Comparison of ENCODE assay signal across 20 cellular contexts in the genomic region with DNA sequence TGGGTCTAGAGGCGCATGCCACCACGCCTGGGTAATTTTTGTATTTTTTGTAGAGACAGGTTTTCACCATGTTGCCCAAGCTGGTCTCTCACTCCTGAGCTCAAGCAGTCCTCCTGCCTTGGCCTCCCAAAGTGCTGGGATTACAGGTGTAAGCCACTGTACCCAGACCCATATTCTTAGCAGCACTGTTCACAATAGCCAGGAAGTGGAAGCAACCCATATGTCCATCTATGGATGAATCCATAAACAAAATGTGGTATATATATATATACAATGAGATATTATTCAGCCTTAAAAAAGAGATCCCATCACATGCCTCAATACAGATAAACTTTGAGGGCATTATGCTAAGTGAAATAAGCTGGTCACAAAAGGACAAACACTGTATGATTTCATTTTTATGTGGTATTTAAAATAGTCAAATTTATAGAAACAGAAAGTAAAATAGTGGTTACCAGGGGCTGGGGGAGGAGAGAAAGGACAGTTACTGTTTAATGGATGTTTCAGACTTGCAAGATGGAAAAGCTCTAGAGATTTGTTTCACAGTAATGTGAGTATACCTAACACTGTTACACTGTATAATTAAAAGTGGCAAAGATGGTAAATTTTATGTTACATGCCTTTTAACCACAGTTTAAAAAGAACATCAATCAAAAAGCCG. TPM values are rescaled to one million over a fixed set of nuclear protein-coding genes. Genes with fewer than 3 reads are reported as not detected.
DNase-seq lines count a peak whose midpoint lies in the region; ATAC-seq and FAIRE-seq lines count a peak whose summit lies in the region.
"Had no signal": no experiment of that assay in that cellular context is flagged by ENCODE, and none has a peak within 500 bp of the region (broad histone marks: within the 10 kb centered on the region; RNA-seq: fewer than 3 reads in every experiment).

No MANE protein-coding gene starts in this region.

- H3K36me3 ChIP-seq in H7 (replicated peaks; ENCODE audit: control insufficient read depth, insufficient read depth, low read length): peaks cover 5% of the 10 kb centered on the region

- H3K4me3 ChIP-seq in H7 (ENCODE audit: insufficient read depth, low read depth, low read length): no peak overlapping the region
- H3K4me3 ChIP-seq: body of pancreas, dorsolateral prefrontal cortex, HAP-1, lung, upper lobe of left lung had no signal

- peak; percentile 27 for FAIRE-seq in islet of Langerhans (lab: Jason Lieb, UNC)
- FAIRE-seq in HTR-8/SVneo (lab: Jason Lieb, UNC): no peak
- FAIRE-seq: RCC 7860 had no signal

- H3K27me3 ChIP-seq in H7 (ENCODE audit: control insufficient read depth, insufficient read depth, low read length): no peaks in the 10 kb centered on the region
- H3K27me3 ChIP-seq: body of pancreas, dorsolateral prefrontal cortex, upper lobe of left lung had no signal

- no peak for DNase-seq in H7
- no peak for DNase-seq in HCEC 1CT
- DNase-seq in cerebellum (ENCODE audit: low spot score): no peak
- no peak for DNase-seq in HTR-8/SVneo (ENCODE audit: insufficient read length, low spot score)
- DNase-seq: activated CD4-positive, alpha-beta T cell treated with anti-CD3 and anti-CD28 coated beads, Interleukin-2, amount 50 U/mL, for 1 hour; activated effector memory CD4-positive, alpha-beta T cell treated with Interleukin-2 at 50 U/mL for 16 hours; body of pancreas; dorsolateral prefrontal cortex; NCI-H1436; retina; stimulated activated CD4-positive, alpha-beta T cell treated with anti-CD3 and anti-CD28 coated beads, Interleukin-1b, Interleukin-23, amount 100 ng/mL, for 48 hours; upper lobe of left lung had no signal

- ATAC-seq in GM18511 (IDR thresholded peaks at IDR 0.05; ENCODE audit: unreplicated experiment) (peak; percentile 83), GM21447 (IDR thresholded peaks at IDR 0.05; ENCODE audit: unreplicated experiment) (peak; percentile 72), HG03354 (IDR thresholded peaks at IDR 0.05; ENCODE audit: poor library complexity, severe bottlenecking, unreplicated experiment) (peak; percentile 87)
- ATAC-seq: body of pancreas; natural killer cell treated with Interleukin-12 subunit alpha and Interleukin-12 subunit beta and Interleukin-15 and Interleukin-18, amount 100 ng/mL, for 72 hours had no signal

RNA-seq across cellular contexts. Expression of gene GRAMD1C, which starts 35.7 kb away (rescaled TPM):
- 1.0 and 4.1 TPM in 2 replicates for total RNA-seq in H7 (2014; rRNA removed; shearing (Covaris generic))
- total RNA-seq in cerebellum: 11.6 TPM

RNA-seq across cellular contexts. Expression of gene ATP6V1A, which starts 56.1 kb away (rescaled TPM):
- total RNA-seq in H7 (2014; rRNA removed; shearing (Covaris generic)): 67.4 and 75.5 TPM in 2 replicates
- total RNA-seq in cerebellum: 105 TPM

RNA-seq across cellular contexts. Expression of gene NAA50, which starts 56.9 kb away (rescaled TPM):
- total RNA-seq in H7 (2014; rRNA removed; shearing (Covaris generic)): 149 and 159 TPM in 2 replicates
- total RNA-seq in cerebellum: 56.1 TPM
